Comparison of ENCODE assay signal across 9 cellular contexts in genomic region chr2:146523218-146523617, GRCh38.
DNase-seq lines count a peak whose midpoint lies in the region; ATAC-seq and TF ChIP-seq lines count a peak whose summit lies in the region.
"Had no signal": no experiment of that assay in that cellular context is flagged by ENCODE, and none has a peak within 500 bp of the region (broad histone marks: within the 10 kb centered on the region; RNA-seq: fewer than 3 reads in every experiment).

No MANE protein-coding gene starts in this region.

- H3K36me3 ChIP-seq in PC-3 (ENCODE audit: low read depth, low read length), result no peaks in the 10 kb centered on the region

- no peaks in the 10 kb centered on the region for H4K20me1 ChIP-seq in PC-3 (ENCODE audit: low read length)

- H3K27ac ChIP-seq in AG04450 (ENCODE audit: low read depth, low read length), result no peak overlapping the region
- no peak overlapping the region for H3K27ac ChIP-seq in PC-3 (ENCODE audit: low read length)

- H3K4me1 ChIP-seq in PC-3 (ENCODE audit: insufficient read depth, low read length), result no peaks in the 10 kb centered on the region

- intact Hi-C loops in PC-3 (cut with micrococcal nuclease), result loop anchor here (1.0 to 2.0 kb wide), 4 partner anchors 78 to 475 kb away; no protein-coding TSS in a partner anchor

- no peaks in the 10 kb centered on the region for H3K27me3 Mint-ChIP-seq in stimulated activated naive CD8-positive, alpha-beta T cell treated with anti-CD3 and anti-CD28 coated beads, Interleukin-15, amount 100 ng/mL, for 72 hours
- H3K27me3 Mint-ChIP-seq: activated naive CD8-positive, alpha-beta T cell treated with anti-CD3 and anti-CD28 coated beads, Interleukin-2, amount 10 ng/mL, durations not matched to agents 7 days and 5 days had no signal

- H3K4me3 Mint-ChIP-seq in stimulated activated naive CD8-positive, alpha-beta T cell treated with anti-CD3 and anti-CD28 coated beads, Interleukin-15, amount 100 ng/mL, for 72 hours, result no peak overlapping the region
- H3K4me3 Mint-ChIP-seq: activated naive CD8-positive, alpha-beta T cell treated with anti-CD3 and anti-CD28 coated beads, Interleukin-2, amount 10 ng/mL, durations not matched to agents 7 days and 5 days had no signal

- CTCF ChIA-PET in AG04450 (lab: Charles Lee), result interaction anchor here (0.6 to 1.9 kb wide), 9 partner anchors 9 to 1517 kb away, joined by 3 to 8 read pairs (median 4); no protein-coding TSS in a partner anchor
- CTCF ChIA-PET in PC-3 (lab: Charles Lee), result interaction anchor here (0.7 kb wide), 1 partner anchor 476 kb away, joined by 3 read pairs; no protein-coding TSS in a partner anchor

- H3K9me3 Mint-ChIP-seq in stimulated activated naive CD8-positive, alpha-beta T cell treated with anti-CD3 and anti-CD28 coated beads, Interleukin-15, amount 100 ng/mL, for 72 hours, result no peaks in the 10 kb centered on the region
- H3K9me3 Mint-ChIP-seq: activated naive CD8-positive, alpha-beta T cell treated with anti-CD3 and anti-CD28 coated beads, Interleukin-2, amount 10 ng/mL, durations not matched to agents 7 days and 5 days had no signal

- no peak overlapping the region for H3K9ac ChIP-seq in PC-3 (ENCODE audit: low read length)

- H3K79me2 ChIP-seq in PC-3 (ENCODE audit: low read length), result no peaks in the 10 kb centered on the region

- no TSS peak for BruUV-seq in PC-3 (replicated peaks; lab: Mats Ljungman, UMichigan)

- no peak overlapping the region for H3K4me2 ChIP-seq in PC-3 (ENCODE audit: low read length)

- H3K9me3 ChIP-seq in AG04450 (ENCODE audit: control insufficient read depth, insufficient read depth, low read length) (no peaks in the 10 kb centered on the region), PC-3 (ENCODE audit: low read length) (no peaks in the 10 kb centered on the region)

- no peaks in the 10 kb centered on the region for H3F3A ChIP-seq in PC-3 (ENCODE audit: low read length, unreplicated experiment)

- H3K27me3 ChIP-seq in AG04450 (ENCODE audit: control insufficient read depth, insufficient read depth, low read length), result no peaks in the 10 kb centered on the region
- no peaks in the 10 kb centered on the region for H3K27me3 ChIP-seq in PC-3 (ENCODE audit: low read length)

- no peak overlapping the region for H3K27ac Mint-ChIP-seq in stimulated activated naive CD8-positive, alpha-beta T cell treated with anti-CD3 and anti-CD28 coated beads, Interleukin-15, amount 100 ng/mL, for 72 hours
- H3K27ac Mint-ChIP-seq: activated naive CD8-positive, alpha-beta T cell treated with anti-CD3 and anti-CD28 coated beads, Interleukin-2, amount 10 ng/mL, durations not matched to agents 7 days and 5 days had no signal

- no peak overlapping the region for H3K4me3 ChIP-seq in AG04450 (ENCODE audit: low read depth, low read length)
- no peak overlapping the region for H3K4me3 ChIP-seq in PC-3 (ENCODE audit: low read length)

- DNase-seq in AG04450 (ENCODE audit: low read depth, low spot score) (no peak), HCEC 1CT (peak; percentile 52), PC-3 (peak; percentile 59), fibroblast of peridontal ligament (ENCODE audit: extremely low read depth) (peak; percentile 48), T-helper 9 cell (no peak)
- no peak for DNase-seq in stimulated activated naive CD8-positive, alpha-beta T cell treated with anti-CD3 and anti-CD28 coated beads, Interleukin-15, amount 100 ng/mL, for 72 hours
- no peak for DNase-seq in activated CD4-positive, CD25-positive, alpha-beta regulatory T cell treated with anti-CD3 and anti-CD28 coated beads, Interleukin-2, amount 50 U/mL, for 72 hours
- DNase-seq: activated naive CD8-positive, alpha-beta T cell treated with anti-CD3 and anti-CD28 coated beads, Interleukin-2, amount 10 ng/mL, durations not matched to agents 7 days and 5 days had no signal

- no peak overlapping the region for H2AFZ ChIP-seq in PC-3 (ENCODE audit: low read length)

- TF ChIP-seq CTCF in AG04450 (IDR thresholded peaks at IDR 0.05; ENCODE audit: low read depth, low read length) (peak; percentile 33; the same call in 1 of the 2 replicates), PC-3 (conservative IDR thresholded peaks at IDR 0.05; ENCODE audit: low read depth, low read length) (peak; percentile 69)

- no peaks in the 10 kb centered on the region for H3K4me1 Mint-ChIP-seq in stimulated activated naive CD8-positive, alpha-beta T cell treated with anti-CD3 and anti-CD28 coated beads, Interleukin-15, amount 100 ng/mL, for 72 hours
- H3K4me1 Mint-ChIP-seq: activated naive CD8-positive, alpha-beta T cell treated with anti-CD3 and anti-CD28 coated beads, Interleukin-2, amount 10 ng/mL, durations not matched to agents 7 days and 5 days had no signal

- no peak for ATAC-seq in PC-3
- no peak for ATAC-seq in GM19395 (IDR thresholded peaks at IDR 0.05; ENCODE audit: unreplicated experiment)
- ATAC-seq in stimulated activated naive CD8-positive, alpha-beta T cell treated with anti-CD3 and anti-CD28 coated beads, Interleukin-15, amount 100 ng/mL, for 72 hours, result no peak

- H3K9me2 ChIP-seq in PC-3 (replicated peaks; ENCODE audit: low read length), result no peaks in the 10 kb centered on the region

- POLR2A ChIA-PET in AG04450 (lab: Yijun Ruan, JAX) (interaction anchor here (0.6 kb wide), 1 partner anchor 1855 kb away, joined by 3 read pairs; no protein-coding TSS in a partner anchor), PC-3 (lab: Charles Lee; ENCODE audit: unreplicated experiment) (no interaction called here)

Comparison
In these comparisons a context has a peak if more than half of its experiments do, and no peak if none do; other contexts are left out.
1. DNase-seq: peak in HCEC 1CT (single experiment), PC-3 (single experiment) and fibroblast of peridontal ligament (single experiment); none in AG04450 (single experiment), stimulated activated naive CD8-positive, alpha-beta T cell treated with anti-CD3 and anti-CD28 coated beads, Interleukin-15, amount 100 ng/mL, for 72 hours (0 of 2), T-helper 9 cell (single experiment) and activated CD4-positive, CD25-positive, alpha-beta regulatory T cell treated with anti-CD3 and anti-CD28 coated beads, Interleukin-2, amount 50 U/mL, for 72 hours (single experiment).